ENCODE assay signal across 18 cellular contexts in genomic region chrX:46882266-46882665, GRCh38.
"Had no signal": no experiment of that assay in that cellular context is flagged by ENCODE, and none has a peak within 500 bp of the region (broad histone marks: within the 10 kb centered on the region; RNA-seq: fewer than 3 reads in every experiment).

No MANE protein-coding gene starts in this region.

- H3K9me3 Mint-ChIP-seq: activated T-cell treated with anti-CD3 and anti-CD28 coated beads, Interleukin-2, amount 50 U/mL, for 24 hours; brain; central memory CD8-positive, alpha-beta T cell; effector memory CD8-positive, alpha-beta T cell; natural killer cell treated with Interleukin-12 subunit alpha and Interleukin-12 subunit beta and Interleukin-15 and Interleukin-18, amount 100 ng/mL, for 72 hours had no signal

- H3K27me3 ChIP-seq: gastroesophageal sphincter, spleen, transverse colon had no signal

- H3K36me3 ChIP-seq: gastroesophageal sphincter, transverse colon had no signal

- H3K4me1 ChIP-seq: gastroesophageal sphincter, spleen, transverse colon had no signal

- ATAC-seq: activated CD8-positive, alpha-beta memory T cell treated with anti-CD3 and anti-CD28 coated beads, Interleukin-2, amount 10 ng/mL, durations not matched to agents 7 days and 5 days; effector memory CD8-positive, alpha-beta T cell; gastroesophageal sphincter; left cardiac atrium; natural killer cell treated with Interleukin-12 subunit alpha and Interleukin-12 subunit beta and Interleukin-15 and Interleukin-18, amount 100 ng/mL, for 72 hours; sciatic nerve had no signal

- H3K9me3 ChIP-seq: gastroesophageal sphincter, spleen, transverse colon had no signal

- H3K4me1 Mint-ChIP-seq: brain; central memory CD8-positive, alpha-beta T cell had no signal

- H3K4me3 ChIP-seq: gastroesophageal sphincter, spleen, transverse colon had no signal

- DNase-seq: activated CD4-positive, alpha-beta T cell treated with anti-CD3 and anti-CD28 coated beads, Interleukin-2, amount 50 U/mL, for 4 hours; activated CD8-positive, alpha-beta memory T cell treated with anti-CD3 and anti-CD28 coated beads, Interleukin-2, amount 10 ng/mL, durations not matched to agents 7 days and 5 days; activated gamma-delta T cell; activated T-cell treated with anti-CD3 and anti-CD28 coated beads, Interleukin-2, amount 50 U/mL, for 24 hours; amygdala; effector memory CD8-positive, alpha-beta T cell; left cardiac atrium; spleen; stimulated activated CD4-positive, alpha-beta T cell treated with anti-CD3 and anti-CD28 coated beads, Interleukin-1b, Interleukin-23, amount 100 ng/mL, for 48 hours; stimulated activated naive CD4-positive, alpha-beta T cell; substantia nigra; transverse colon had no signal

- H3K36me3 Mint-ChIP-seq: natural killer cell treated with Interleukin-12 subunit alpha and Interleukin-12 subunit beta and Interleukin-15 and Interleukin-18, amount 100 ng/mL, for 72 hours had no signal

- H3K4me3 Mint-ChIP-seq: activated CD8-positive, alpha-beta memory T cell treated with anti-CD3 and anti-CD28 coated beads, Interleukin-2, amount 10 ng/mL, durations not matched to agents 7 days and 5 days; activated naive CD8-positive, alpha-beta T cell; activated T-cell treated with anti-CD3 and anti-CD28 coated beads, Interleukin-2, amount 50 U/mL, for 24 hours; brain; central memory CD8-positive, alpha-beta T cell; effector memory CD8-positive, alpha-beta T cell; natural killer cell treated with Interleukin-12 subunit alpha and Interleukin-12 subunit beta and Interleukin-15 and Interleukin-18, amount 100 ng/mL, for 72 hours had no signal

- H3K27ac Mint-ChIP-seq: activated CD8-positive, alpha-beta memory T cell treated with anti-CD3 and anti-CD28 coated beads, Interleukin-2, amount 10 ng/mL, durations not matched to agents 7 days and 5 days; activated naive CD8-positive, alpha-beta T cell; activated T-cell treated with anti-CD3 and anti-CD28 coated beads, Interleukin-2, amount 50 U/mL, for 24 hours; brain; effector memory CD8-positive, alpha-beta T cell; natural killer cell treated with Interleukin-12 subunit alpha and Interleukin-12 subunit beta and Interleukin-15 and Interleukin-18, amount 100 ng/mL, for 72 hours had no signal

- H3K27me3 Mint-ChIP-seq: activated CD8-positive, alpha-beta memory T cell treated with anti-CD3 and anti-CD28 coated beads, Interleukin-2, amount 10 ng/mL, durations not matched to agents 7 days and 5 days; activated naive CD8-positive, alpha-beta T cell; activated T-cell treated with anti-CD3 and anti-CD28 coated beads, Interleukin-2, amount 50 U/mL, for 24 hours; central memory CD8-positive, alpha-beta T cell; effector memory CD8-positive, alpha-beta T cell; natural killer cell treated with Interleukin-12 subunit alpha and Interleukin-12 subunit beta and Interleukin-15 and Interleukin-18, amount 100 ng/mL, for 72 hours had no signal

- H3K27ac ChIP-seq: gastroesophageal sphincter, spleen, transverse colon had no signal
